In genomic region chr19:7349231-7349591, GRCh38 we compare ENCODE assay signal across 12 cellular contexts. TPM values are rescaled to one million over a fixed set of nuclear protein-coding genes. Genes with fewer than 3 reads are reported as not detected.
DNase-seq lines count a peak whose midpoint lies in the region; ATAC-seq and TF ChIP-seq lines count a peak whose summit lies in the region.
"Had no signal": no experiment of that assay in that cellular context is flagged by ENCODE, and none has a peak within 500 bp of the region (broad histone marks: within the 10 kb centered on the region; RNA-seq: fewer than 3 reads in every experiment).

No MANE protein-coding gene starts in this region.

- peaks cover 0 to 31% (median 0%) of the 10 kb centered on the region in 11 experiments; a peak in 4 of 22 replicates for H3K27me3 ChIP-seq in BLaER1 treated with 17β-estradiol and CSF1 and Interleukin-3, amounts not matched to agents 10 nM and 100 nM
- no peaks in the 10 kb centered on the region for H3K27me3 ChIP-seq in GM06990 (replicated peaks; ENCODE audit: control insufficient read depth, insufficient read depth, low read length)

- CTCF ChIA-PET in activated CD8-positive, alpha-beta T cell treated with anti-CD3 and anti-CD28 coated beads for 36 hours (lab: Charles Lee) = interaction anchor here (0.7 to 2.8 kb wide), 8 partner anchors 8 to 250 kb away, joined by 3 to 7 read pairs (median 5); no protein-coding TSS in a partner anchor

- H3K27ac Mint-ChIP-seq in activated CD8-positive, alpha-beta T cell treated with anti-CD3 and anti-CD28 coated beads for 36 hours = peak overlapping the region; percentile 93
- peak overlapping the region; percentile 95 to 100 (median 99) for H3K27ac Mint-ChIP-seq in naive B cell

- H3K4me1 ChIP-seq in BLaER1 treated with 17β-estradiol and CSF1 and Interleukin-3, amounts not matched to agents 10 nM and 100 nM = peaks cover 41 to 85% (median 76%) of the 10 kb centered on the region in 10 experiments

- peaks cover 21% of the 10 kb centered on the region for H3K36me3 Mint-ChIP-seq in activated CD8-positive, alpha-beta T cell treated with anti-CD3 and anti-CD28 coated beads for 36 hours (ENCODE audit: low read depth)
- peaks cover 13 to 34% of the 10 kb centered on the region in 2 donors for H3K36me3 Mint-ChIP-seq in naive B cell

- peak overlapping the region; percentile 13 to 81 (median 72); a peak in 19 of 20 replicates for H3K4me3 ChIP-seq in BLaER1 treated with 17β-estradiol and CSF1 and Interleukin-3, amounts not matched to agents 10 nM and 100 nM
- peak overlapping the region; percentile 51 for H3K4me3 ChIP-seq in GM06990 (replicated peaks; ENCODE audit: low read depth, low read length)
- H3K4me3 ChIP-seq: mucosa of descending colon had no signal

- ATAC-seq in activated CD8-positive, alpha-beta T cell treated with anti-CD3 and anti-CD28 coated beads for 36 hours = peak; percentile 1
- no peak for ATAC-seq in naive B cell (ENCODE audit: low read depth in 2 of 2)

- H3K27ac ChIP-seq in BLaER1 treated with 17β-estradiol and CSF1 and Interleukin-3, amounts not matched to agents 10 nM and 100 nM = peak overlapping the region in 10 of 11 experiments; percentile 45 to 99 (median 96); a peak in 19 of 22 replicates

- peak overlapping the region; percentile 89 for H3K4me3 Mint-ChIP-seq in activated CD8-positive, alpha-beta T cell treated with anti-CD3 and anti-CD28 coated beads for 36 hours
- H3K4me3 Mint-ChIP-seq in naive B cell = peak overlapping the region; percentile 99 to 100 (median 99)

- TF ChIP-seq CTCF in GM06990 (IDR thresholded peaks at IDR 0.05; ENCODE audit: insufficient read depth, low read length, poor library complexity, severe bottlenecking) = no peak
- no peak for TF ChIP-seq CTCF in activated CD8-positive, alpha-beta T cell treated with anti-CD3 and anti-CD28 coated beads for 36 hours (IDR thresholded peaks at IDR 0.05)

- H3K9ac ChIP-seq in BLaER1 treated with 17β-estradiol and CSF1 and Interleukin-3, amounts not matched to agents 10 nM and 100 nM = peak overlapping the region; percentile 1 to 96 (median 88); a peak in 20 of 22 replicates

- no peaks in the 10 kb centered on the region for H3K27me3 Mint-ChIP-seq in activated CD8-positive, alpha-beta T cell treated with anti-CD3 and anti-CD28 coated beads for 36 hours
- no peaks in the 10 kb centered on the region for H3K27me3 Mint-ChIP-seq in naive B cell

- intact Hi-C loops in activated CD8-positive, alpha-beta T cell treated with anti-CD3 and anti-CD28 coated beads for 36 hours (cut with micrococcal nuclease) = no loop called here

- H4K20me1 ChIP-seq in BLaER1 treated with 17β-estradiol and CSF1 and Interleukin-3, amounts not matched to agents 10 nM and 100 nM = peaks cover 0 to 6% (median 0%) of the 10 kb centered on the region in 11 experiments; a peak in 2 of 22 replicates

- DNase-seq in GM06990 (ENCODE audit: extremely low read depth, insufficient read length) = no peak
- DNase-seq in activated CD8-positive, alpha-beta T cell treated with anti-CD3 and anti-CD28 coated beads for 36 hours = peak; percentile 32
- no peak for DNase-seq in naive B cell
- DNase-seq in NCI-H187 (lab: John Stamatoyannopoulos, UW) = no peak
- no peak for DNase-seq in effector CD8-positive, alpha-beta T cell (lab: John Stamatoyannopoulos, UW)
- no peak for DNase-seq in NCI-H526 treated with DMSO at 0.1 percent for 48 hours (lab: John Stamatoyannopoulos, UW)
- DNase-seq in HuH-7 (ENCODE audit: low spot score) = no peak
- DNase-seq: activated gamma-delta T cell, NCI-H510A treated with DMSO at 0.1 percent for 48 hours, retina had no signal

- POLR2A ChIA-PET in activated CD8-positive, alpha-beta T cell treated with anti-CD3 and anti-CD28 coated beads for 36 hours (lab: Charles Lee) = interaction anchor here (0.5 to 1.7 kb wide), 8 partner anchors 16 to 250 kb away, joined by 3 to 5 read pairs (median 3); no protein-coding TSS in a partner anchor

- H3K4me1 Mint-ChIP-seq in activated CD8-positive, alpha-beta T cell treated with anti-CD3 and anti-CD28 coated beads for 36 hours (ENCODE audit: low read depth) = peaks cover 55% of the 10 kb centered on the region
- peaks cover 61 to 88% (median 73%) of the 10 kb centered on the region in 3 donors for H3K4me1 Mint-ChIP-seq in naive B cell

- peaks cover 15 to 30% (median 18%) of the 10 kb centered on the region in 11 experiments for H3K9me3 ChIP-seq in BLaER1 treated with 17β-estradiol and CSF1 and Interleukin-3, amounts not matched to agents 10 nM and 100 nM (replicated peaks in 1 of 11)

- H3K4me2 ChIP-seq in BLaER1 treated with 17β-estradiol and CSF1 and Interleukin-3, amounts not matched to agents 10 nM and 100 nM = peak overlapping the region; percentile 65 to 97 (median 91)

- peaks cover 5 to 36% (median 29%) of the 10 kb centered on the region in 11 experiments; a peak in 20 of 22 replicates for H3K36me3 ChIP-seq in BLaER1 treated with 17β-estradiol and CSF1 and Interleukin-3, amounts not matched to agents 10 nM and 100 nM
- H3K36me3 ChIP-seq in GM06990 (ENCODE audit: control insufficient read depth, insufficient read depth, low read length) = no peaks in the 10 kb centered on the region

- H3K9me3 Mint-ChIP-seq in activated CD8-positive, alpha-beta T cell treated with anti-CD3 and anti-CD28 coated beads for 36 hours = peaks cover 11% of the 10 kb centered on the region
- peaks cover 0 to 21% (median 10%) of the 10 kb centered on the region in 7 donors for H3K9me3 Mint-ChIP-seq in naive B cell

RNA-seq across cellular contexts. Expression of gene ARHGEF18, which starts 0.5 kb away (rescaled TPM):
- 10 to 100 TPM; 25.9 to 36.4 TPM for total RNA-seq in activated CD8-positive, alpha-beta T cell treated with anti-CD3 and anti-CD28 coated beads for 36 hours
- polyA plus RNA-seq in naive B cell (ENCODE audit: low read depth in 6 of 6) = 10 to 100 TPM in 1 of 6 donors, 1 to 10 TPM in 5; 3.0 to 19.9 (median 4.8) TPM

RNA-seq across cellular contexts. Expression of gene INSR, which starts 55.0 kb away (rescaled TPM):
- total RNA-seq in activated CD8-positive, alpha-beta T cell treated with anti-CD3 and anti-CD28 coated beads for 36 hours = 1 to 10 TPM in 1 of 2 experiments, under 1 TPM in 1; 0.87 to 1.0 TPM
- polyA plus RNA-seq in naive B cell (ENCODE audit: low read depth in 6 of 6) = 1 to 10 TPM in 2 of 6 donors, under 1 TPM in 3, not detected in 1; 0.40 to 2.2 (median 0.52) TPM
